In genomic region chr3:133464573-133464972, GRCh38 we compare ENCODE assay signal across 2 cellular contexts.
TF ChIP-seq lines count a peak whose summit lies in the region.

No MANE protein-coding gene starts in this region.

TF ChIP-seq in liver, 16 proteins besides CTCF, POLR2A, EP300 and RAD21 (continued from another document):
- no peak for TF ChIP-seq ATF3 (IDR thresholded peaks at IDR 0.05)
- no peak for TF ChIP-seq GABPA (IDR thresholded peaks at IDR 0.05 in 1 of 2, conservative IDR thresholded peaks at IDR 0.05 in 1 of 2)

TF ChIP-seq in HepG2, 621 proteins besides CTCF, POLR2A, EP300 and RAD21 (continued from another document):
- TF ChIP-seq ZHX2 (IDR thresholded peaks at IDR 0.05; ENCODE audit: low read depth) (no peak), ZHX2 (CRISPR knock-in tag; IDR thresholded peaks at IDR 0.05; ENCODE audit: borderline replicate concordance) (no peak), SOX5 (CRISPR knock-in tag; IDR thresholded peaks at IDR 0.05; ENCODE audit: borderline replicate concordance) (no peak)
